In the genomic region with DNA sequence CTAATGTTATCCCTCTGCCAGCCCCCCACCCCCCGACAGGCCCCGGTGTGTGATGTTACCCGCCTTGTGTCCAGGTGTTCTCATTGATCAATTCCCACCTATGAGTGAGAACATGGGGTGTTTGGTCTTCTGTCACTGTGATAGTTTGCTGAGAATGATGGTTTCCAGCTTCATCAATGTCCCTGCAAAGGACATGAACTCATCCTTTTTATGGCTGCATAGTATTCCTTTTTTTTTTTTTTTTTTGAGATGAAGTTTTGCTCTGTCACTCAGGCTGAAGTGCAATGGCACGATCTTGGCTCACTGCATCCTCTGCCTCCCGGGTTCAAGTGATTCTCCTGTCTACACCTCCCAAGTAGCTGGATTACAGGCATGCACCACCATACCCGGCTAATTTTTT, we compare ENCODE assay signal across 1 cellular context. TPM values are rescaled to one million over a fixed set of nuclear protein-coding genes. Genes with fewer than 3 reads are reported as not detected.
"Had no signal": no experiment of that assay in that cellular context is flagged by ENCODE, and none has a peak within 500 bp of the region (broad histone marks: within the 10 kb centered on the region; RNA-seq: fewer than 3 reads in every experiment).

No MANE protein-coding gene starts in this region.

RNA-seq across cellular contexts. Expression of gene ZNF610, which starts 43.1 kb away (rescaled TPM):
- total RNA-seq: MCF 10A had no signal
